In genomic region chr17:40372031-40372430, GRCh38 we compare ENCODE assay signal across 22 cellular contexts. TPM values are rescaled to one million over a fixed set of nuclear protein-coding genes. Genes with fewer than 3 reads are reported as not detected.
"Had no signal": no experiment of that assay in that cellular context is flagged by ENCODE, and none has a peak within 500 bp of the region (broad histone marks: within the 10 kb centered on the region; RNA-seq: fewer than 3 reads in every experiment).

No MANE protein-coding gene starts in this region.

- H3K4me1 ChIP-seq: adrenal gland, esophagus muscularis mucosa, heart right ventricle, prostate gland, right atrium auricular region, stomach, upper lobe of left lung had no signal

- H3K36me3 Mint-ChIP-seq: activated naive CD4-positive, alpha-beta T cell treated with anti-CD3 and anti-CD28 coated beads, Interleukin-2, amount 10 ng/mL, durations not matched to agents 7 days and 5 days; naive B cell had no signal

- H3K27me3 ChIP-seq: adrenal gland, esophagus muscularis mucosa, right atrium auricular region, upper lobe of left lung had no signal

- H3K36me3 ChIP-seq: adrenal gland, esophagus muscularis mucosa, heart right ventricle, prostate gland, right atrium auricular region, stomach, upper lobe of left lung had no signal

- H3K4me3 Mint-ChIP-seq: activated naive CD4-positive, alpha-beta T cell treated with anti-CD3 and anti-CD28 coated beads, Interleukin-2, amount 10 ng/mL, durations not matched to agents 7 days and 5 days; neural crest cell had no signal

- H3K27ac Mint-ChIP-seq: activated naive CD4-positive, alpha-beta T cell treated with anti-CD3 and anti-CD28 coated beads, Interleukin-2, amount 10 ng/mL, durations not matched to agents 7 days and 5 days; naive B cell had no signal

- H3K9me3 ChIP-seq: adrenal gland, esophagus muscularis mucosa, heart right ventricle, mucosa of descending colon, prostate gland, right atrium auricular region, upper lobe of left lung had no signal

- DNase-seq: activated CD4-positive, alpha-beta T cell treated with anti-CD3 and anti-CD28 coated beads, Interleukin-2, amount 50 U/mL, for 4 hours; activated T-cell treated with anti-CD3 and anti-CD28 coated beads for 4 hours; effector CD4-positive, alpha-beta T cell; heart right ventricle; kidney glomerular epithelial cell; mesenchymal stem cell; mucosa of descending colon; naive B cell; small intestine; stimulated activated CD4-positive, alpha-beta T cell treated with anti-CD3 and anti-CD28 coated beads, Interleukin-2, amount 100 ng/mL, for 48 hours; stomach; T1000; upper lobe of left lung had no signal

- H3K4me3 ChIP-seq: adrenal gland, esophagus muscularis mucosa, heart right ventricle, mucosa of descending colon, prostate gland, right atrium auricular region, stomach, upper lobe of left lung had no signal

- H3K27ac ChIP-seq: adrenal gland, esophagus muscularis mucosa, heart right ventricle, prostate gland, right atrium auricular region, stomach, upper lobe of left lung had no signal

RNA-seq across cellular contexts. Expression of gene GJD3, which starts 7.5 kb away (rescaled TPM):
- total RNA-seq: activated CD8-positive, alpha-beta memory T cell treated with anti-CD3 and anti-CD28 coated beads for 36 hours; neural crest cell; T-helper 1 cell treated with Interleukin-12 subunit alpha and Interleukin-12 subunit beta and Interleukin-4 antibody, amounts not matched to agents 30 ng/mL and 1 ng/mL, for 36 hours; temporal lobe had no signal
